ENCODE assay signal across 12 cellular contexts in genomic region chr1:183287191-183287675, GRCh38.
DNase-seq lines count a peak whose midpoint lies in the region; ATAC-seq and TF ChIP-seq lines count a peak whose summit lies in the region.
"Had no signal": no experiment of that assay in that cellular context is flagged by ENCODE, and none has a peak within 500 bp of the region (broad histone marks: within the 10 kb centered on the region; RNA-seq: fewer than 3 reads in every experiment).

No MANE protein-coding gene starts in this region.

- TF ChIP-seq CTCF in ascending aorta (IDR thresholded peaks at IDR 0.05): no peak
- no peak for TF ChIP-seq CTCF in fibroblast of pulmonary artery (IDR thresholded peaks at IDR 0.05; ENCODE audit: low read length, missing control alignments)
- TF ChIP-seq CTCF in mucosa of descending colon (IDR thresholded peaks at IDR 0.05): no peak
- no peak for TF ChIP-seq CTCF in tibial artery (IDR thresholded peaks at IDR 0.05)

- DNase-seq in ascending aorta (ENCODE audit: low spot score in 2 of 2): no peak
- peak; percentile 92 for DNase-seq in fibroblast of pulmonary artery (ENCODE audit: low read depth)
- DNase-seq in mucosa of descending colon: no peak
- DNase-seq in tibial artery: no peak
- DNase-seq in NCI-H1436 (lab: John Stamatoyannopoulos, UW): no peak
- no peak for DNase-seq in effector CD8-positive, alpha-beta T cell (lab: John Stamatoyannopoulos, UW)
- no peak for DNase-seq in NCI-H146 treated with DMSO at 0.1 percent for 48 hours (lab: John Stamatoyannopoulos, UW; ENCODE audit: unreplicated experiment)
- no peak for DNase-seq in HT-29 (ENCODE audit: low spot score)
- DNase-seq: Calu3, foreskin melanocyte had no signal

- H3K27me3 ChIP-seq in ascending aorta: no peaks in the 10 kb centered on the region
- no peaks in the 10 kb centered on the region for H3K27me3 ChIP-seq in tibial artery

- H3K4me1 ChIP-seq in ascending aorta (peaks cover 0 to 30% of the 10 kb centered on the region in 2 donors), mucosa of descending colon (ENCODE audit: low read depth) (no peaks in the 10 kb centered on the region), tibial artery (peaks cover 0 to 62% (median 40%) of the 10 kb centered on the region in 4 donors)

- H3K4me3 ChIP-seq in ascending aorta (no peak overlapping the region), fibroblast of pulmonary artery (replicated peaks; ENCODE audit: low read depth, low read length) (no peak overlapping the region), mucosa of descending colon (no peak overlapping the region), tibial artery (no peak overlapping the region)

- H3K27ac ChIP-seq in ascending aorta: peak overlapping the region; percentile 88 to 91
- H3K27ac ChIP-seq in tibial artery: peak overlapping the region; percentile 44 to 51
- H3K27ac ChIP-seq: RWPE1 had no signal

- H3K9me3 ChIP-seq in ascending aorta (no peaks in the 10 kb centered on the region), mucosa of descending colon (no peaks in the 10 kb centered on the region), tibial artery (no peaks in the 10 kb centered on the region)

- H3K36me3 ChIP-seq in ascending aorta (no peaks in the 10 kb centered on the region), mucosa of descending colon (ENCODE audit: low read depth) (no peaks in the 10 kb centered on the region), tibial artery (no peaks in the 10 kb centered on the region)

- ATAC-seq in mucosa of descending colon: peak; percentile 25
- ATAC-seq: HCT116 had no signal

- intact Hi-C loops in ascending aorta (cut with DNase I) (no loop called here), mucosa of descending colon (cut with DNase I, micrococcal nuclease) (no loop called here), tibial artery (cut with DNase I; ENCODE audit: low total_unique reads) (loop anchor here (10.0 kb wide), 1 partner anchor 322 kb away; no protein-coding TSS in a partner anchor)
